22 cellular contexts compared by ENCODE assay signal in genomic region chr6:54245265-54245664, GRCh38.
"Had no signal": no experiment of that assay in that cellular context is flagged by ENCODE, and none has a peak within 500 bp of the region (broad histone marks: within the 10 kb centered on the region; RNA-seq: fewer than 3 reads in every experiment).

No MANE protein-coding gene starts in this region.

- ATAC-seq: Panc1 had no signal

- H3K36me3 ChIP-seq: SJCRH30 had no signal

- H3K4me1 ChIP-seq: SJCRH30 had no signal

- DNase-seq: Karpas-422, KG1, MM.1S, NCI-H1092 treated with DMSO at 0.1 percent for 48 hours, NCI-H1436, NCI-H187, NCI-H2029, NCI-H2081 treated with DMSO at 0.1 percent for 48 hours, NCI-H2171, NCI-H226, NCI-H446, NCI-H510A, NCI-H524 treated with DMSO at 0.1 percent for 48 hours, NCI-H69, NCI-H774, PC-3, SHP77, SJCRH30, T-helper 1 cell had no signal

- H3K9me3 ChIP-seq: SJCRH30 had no signal

- H3K27me3 ChIP-seq: SJCRH30 had no signal

- H3K4me3 ChIP-seq: SJCRH30 had no signal

- H3K27ac ChIP-seq: HL-60, RWPE1, SJCRH30 had no signal
